Comparison of ENCODE assay signal across 1 cellular context in genomic region chr17:81517009-81517338, GRCh38.
TF ChIP-seq lines count a peak whose summit lies in the region.

No MANE protein-coding gene starts in this region.

TF ChIP-seq in H1, 55 proteins besides CTCF, POLR2A, EP300 and RAD21:
- TF ChIP-seq E2F6 (IDR thresholded peaks at IDR 0.05) (no peak), SIX5 (IDR thresholded peaks at IDR 0.05; ENCODE audit: low read depth, low read length) (no peak), CEBPB (IDR thresholded peaks at IDR 0.05; ENCODE audit: low read depth, low read length) (no peak), SP4 (IDR thresholded peaks at IDR 0.05; ENCODE audit: low read length) (no peak), RNF2 (IDR thresholded peaks at IDR 0.05; ENCODE audit: borderline replicate concordance, low read depth, low read length, missing control alignments, poor library complexity, severe bottlenecking) (no peak), SRF (IDR thresholded peaks at IDR 0.05; ENCODE audit: low read depth, low read length) (no peak), ZNF274 (IDR thresholded peaks at IDR 0.05; ENCODE audit: borderline replicate concordance, extremely low read depth, low read length) (no peak), CHD1 (IDR thresholded peaks at IDR 0.05; ENCODE audit: low read depth, low read length) (no peak), SIN3A (conservative IDR thresholded peaks at IDR 0.05 in 1 of 2, IDR thresholded peaks at IDR 0.05 in 1 of 2; ENCODE audit: low read depth in 1 of 2, low read length in 2 of 2) (no peak), SP2 (IDR thresholded peaks at IDR 0.05; ENCODE audit: low read length) (no peak), RFX5 (IDR thresholded peaks at IDR 0.05; ENCODE audit: borderline replicate concordance, low read depth, low read length) (no peak), KDM5A (IDR thresholded peaks at IDR 0.05; ENCODE audit: low read length) (no peak), CHD2 (IDR thresholded peaks at IDR 0.05; ENCODE audit: low read length) (no peak), FOSL1 (IDR thresholded peaks at IDR 0.05; ENCODE audit: insufficient read depth, low read depth, low read length) (no peak), TAF1 (IDR thresholded peaks at IDR 0.05; ENCODE audit: low read depth, low read length) (no peak), TEAD4 (IDR thresholded peaks at IDR 0.05; ENCODE audit: low read depth, low read length) (no peak)
TF ChIP-seq in H1: peak in this region for 0.
